Comparison of ENCODE assay signal across 18 cellular contexts in the genomic region with DNA sequence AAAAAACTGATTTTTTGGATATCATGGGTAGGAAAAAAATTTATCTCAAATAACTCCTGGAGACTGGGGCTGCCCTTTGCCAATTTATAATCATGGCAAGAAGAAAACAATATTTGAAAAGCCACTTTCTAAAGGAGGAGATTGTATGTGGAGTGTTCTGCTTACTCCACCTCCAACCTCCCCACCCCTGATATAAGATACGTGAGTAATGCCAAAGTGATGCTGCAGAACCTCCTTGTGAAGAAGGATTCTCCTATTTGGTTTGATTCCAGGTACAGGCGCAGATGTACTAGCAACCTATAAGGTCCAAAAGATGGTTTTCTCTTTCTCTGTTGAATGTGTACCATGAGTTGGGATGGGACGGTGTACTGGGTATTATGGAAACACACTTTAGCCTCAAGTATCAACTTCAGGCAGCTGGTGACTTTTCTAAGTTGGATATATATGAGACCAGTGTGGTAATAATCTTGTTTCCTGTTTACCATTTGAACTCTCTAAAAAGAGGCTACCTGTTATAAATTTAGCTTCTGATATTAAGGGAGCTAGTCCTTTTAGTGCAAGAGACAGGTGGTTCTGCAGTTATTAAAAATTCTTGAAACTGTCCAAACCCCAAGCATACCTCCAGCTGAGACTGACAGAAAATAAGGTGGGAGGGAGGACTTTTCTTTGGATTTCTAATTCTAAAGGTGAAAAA.
"Had no signal": no experiment of that assay in that cellular context is flagged by ENCODE, and none has a peak within 500 bp of the region (broad histone marks: within the 10 kb centered on the region; RNA-seq: fewer than 3 reads in every experiment).

No MANE protein-coding gene starts in this region.

- H3K27me3 ChIP-seq: hepatocyte, neural progenitor cell, ovary, right atrium auricular region, sigmoid colon, suprapubic skin, thyroid gland had no signal

- H3K27ac ChIP-seq: hepatocyte, neural progenitor cell, ovary, right atrium auricular region, sigmoid colon, suprapubic skin, thyroid gland had no signal

- H2AFZ ChIP-seq: hepatocyte, neural progenitor cell had no signal

- H3K36me3 ChIP-seq: neural progenitor cell, ovary, right atrium auricular region, sigmoid colon, suprapubic skin, thyroid gland had no signal

- DNase-seq: effector memory CD8-positive, alpha-beta T cell; erythroblast; foreskin melanocyte; head of caudate nucleus; midbrain; nucleus accumbens; ovary; sigmoid colon; small intestine; stimulated activated CD4-positive, alpha-beta T cell treated with anti-CD3 and anti-CD28 coated beads, Interleukin-12 subunit alpha, Interleukin-12 subunit beta, amount 100 ng/mL, for 4 hours; stimulated activated naive CD4-positive, alpha-beta T cell treated with Interleukin-2 at 50 U/mL for 16 hours; thyroid gland had no signal

- H3K79me2 ChIP-seq: hepatocyte had no signal

- H3K4me3 ChIP-seq: hepatocyte, neural progenitor cell, ovary, right atrium auricular region, sigmoid colon, suprapubic skin, thyroid gland had no signal

- ATAC-seq: effector memory CD8-positive, alpha-beta T cell; left lobe of liver; natural killer cell treated with Interleukin-12 subunit alpha and Interleukin-12 subunit beta and Interleukin-15 and Interleukin-18, amount 100 ng/mL, for 72 hours had no signal

- H3K9me3 ChIP-seq: ovary, right atrium auricular region, sigmoid colon, suprapubic skin, thyroid gland had no signal

- H3K4me1 ChIP-seq: neural progenitor cell, right atrium auricular region, sigmoid colon, suprapubic skin, thyroid gland had no signal
